5 cellular contexts compared by ENCODE assay signal in the genomic region with DNA sequence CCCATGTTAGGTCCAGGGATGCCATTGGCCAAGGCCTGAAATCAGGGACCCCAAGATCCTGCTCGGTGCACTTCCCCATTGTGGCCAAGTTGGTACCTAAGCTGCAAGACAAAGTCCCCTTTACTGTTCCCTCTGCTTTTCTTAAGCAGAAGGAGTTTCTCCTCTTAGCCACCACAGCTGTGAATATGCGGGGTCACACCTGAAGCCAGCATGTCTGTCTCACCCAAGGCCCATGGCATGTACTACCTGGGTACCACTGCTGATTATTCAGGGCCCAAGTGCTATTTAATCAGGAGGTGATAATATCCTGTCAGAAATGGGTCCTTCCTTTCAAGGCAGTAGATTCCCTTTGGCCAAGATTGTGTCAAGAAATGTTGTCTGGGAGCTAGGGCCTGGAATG.
"Had no signal": no experiment of that assay in that cellular context is flagged by ENCODE, and none has a peak within 500 bp of the region (broad histone marks: within the 10 kb centered on the region; RNA-seq: fewer than 3 reads in every experiment).

No MANE protein-coding gene starts in this region.

- H3K9me3 Mint-ChIP-seq: H9 had no signal

- H3K4me3 Mint-ChIP-seq: GM23338, H9 had no signal

- DNase-seq: H9, HCEC 1CT, IMR-90 had no signal

- H3K4me3 ChIP-seq: GM23338, K562 had no signal

- H3K27ac Mint-ChIP-seq: GM23338, H9 had no signal
